Comparison of ENCODE assay signal across 33 cellular contexts in the genomic region with DNA sequence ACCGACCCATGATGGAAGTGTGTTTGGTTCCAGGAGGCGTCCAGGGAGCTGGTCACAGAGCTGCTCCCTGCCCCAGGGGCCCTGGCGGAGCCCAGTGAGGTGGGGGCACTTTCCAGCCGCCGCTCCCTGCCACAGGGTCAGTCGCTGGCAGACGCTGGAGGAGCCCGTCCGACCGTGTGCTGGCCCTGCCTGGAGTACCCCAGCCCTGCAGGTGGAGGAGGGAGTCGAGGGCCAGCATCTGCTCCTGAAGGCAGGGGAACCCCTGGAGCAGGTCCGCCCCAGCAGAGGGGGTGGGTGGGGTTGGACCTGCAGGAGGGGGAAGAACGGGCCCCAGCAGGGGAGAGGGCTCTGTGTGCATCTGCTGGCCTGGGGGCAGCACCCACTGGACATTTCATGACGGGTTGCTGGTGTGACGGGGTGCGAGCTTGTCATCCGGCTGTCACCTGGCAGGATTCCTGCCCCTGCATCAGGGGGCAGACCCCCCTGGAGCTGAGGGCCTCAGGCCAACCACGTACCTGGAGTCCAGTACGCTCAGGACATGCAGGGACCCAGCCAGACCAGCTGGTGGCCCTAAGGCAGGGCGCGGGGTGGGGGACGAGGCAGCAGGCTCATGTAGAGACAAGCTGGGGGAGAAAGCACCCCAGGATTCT. TPM values are rescaled to one million over a fixed set of nuclear protein-coding genes. Genes with fewer than 3 reads are reported as not detected.
"Had no signal": no experiment of that assay in that cellular context is flagged by ENCODE, and none has a peak within 500 bp of the region (broad histone marks: within the 10 kb centered on the region; RNA-seq: fewer than 3 reads in every experiment).

No MANE protein-coding gene starts in this region.

- H3K36me3 Mint-ChIP-seq: brain, immature natural killer cell, naive B cell had no signal

- H3K27me3 Mint-ChIP-seq: activated naive CD8-positive, alpha-beta T cell had no signal

- H3K4me3 Mint-ChIP-seq: activated naive CD8-positive, alpha-beta T cell; activated T-cell treated with anti-CD3 and anti-CD28 coated beads, Interleukin-2, amount 50 U/mL, for 72 hours; brain; effector memory CD8-positive, alpha-beta T cell; immature natural killer cell; naive B cell; nephron progenitor cell; stimulated activated naive B cell treated with anti-CD40 and anti-IgM and Interleukin-4, amounts not matched to agents 10 μg/mL and 1 μg/mL and 100 μg/mL, for 72 hours had no signal

- H3K4me1 ChIP-seq: ascending aorta, parathyroid adenoma, thyroid gland, upper lobe of left lung, vagina had no signal

- H3K4me3 ChIP-seq: ascending aorta, right atrium auricular region, stomach, thyroid gland, upper lobe of left lung, vagina had no signal

- ATAC-seq: effector memory CD8-positive, alpha-beta T cell had no signal

- H3K9me3 Mint-ChIP-seq: immature natural killer cell, nephron progenitor cell had no signal

- H3K27me3 ChIP-seq: ascending aorta, right atrium auricular region, thyroid gland, vagina had no signal

- H3K27ac ChIP-seq: ascending aorta, parathyroid adenoma, right atrium auricular region, stomach, thyroid gland, upper lobe of left lung, vagina, VCaP had no signal

- H3K4me1 Mint-ChIP-seq: immature natural killer cell had no signal

- DNase-seq: activated CD4-positive, alpha-beta T cell treated with anti-CD3 and anti-CD28 coated beads for 4 hours; activated CD4-positive, alpha-beta T cell treated with anti-CD3 and anti-CD28 coated beads, Interleukin-2, amount 50 U/mL, for 4 hours; activated naive CD4-positive, alpha-beta T cell treated with Interleukin-2 at 50 U/mL for 16 hours; activated T-cell treated with anti-CD3 and anti-CD28 coated beads for 4 hours; activated T-cell treated with anti-CD3 and anti-CD28 coated beads, Interleukin-2, amount 50 U/mL, for 72 hours; cortex of kidney; effector memory CD8-positive, alpha-beta T cell; head of caudate nucleus; hypothalamus; immature natural killer cell; kidney; left colon; mammary epithelial cell; naive B cell; nephron progenitor cell; nucleus accumbens; stimulated activated CD4-positive, alpha-beta T cell treated with anti-CD3 and anti-CD28 coated beads, Interleukin-15, amount 100 ng/mL, for 24 hours; stimulated activated CD4-positive, alpha-beta T cell treated with anti-CD3 and anti-CD28 coated beads, Interleukin-2, amount 100 ng/mL, for 24 hours; stimulated activated naive B cell treated with anti-CD40 and anti-IgM and Interleukin-4, amounts not matched to agents 10 μg/mL and 1 μg/mL and 100 μg/mL, for 72 hours; stomach; T-helper 9 cell; thyroid gland had no signal

- H3K9me3 ChIP-seq: ascending aorta, right atrium auricular region, stomach, thyroid gland, upper lobe of left lung, vagina had no signal

- H3K27ac Mint-ChIP-seq: activated naive CD8-positive, alpha-beta T cell; activated T-cell treated with anti-CD3 and anti-CD28 coated beads, Interleukin-2, amount 50 U/mL, for 72 hours; effector memory CD8-positive, alpha-beta T cell; immature natural killer cell; naive B cell; nephron progenitor cell; stimulated activated naive B cell treated with anti-CD40 and anti-IgM and Interleukin-4, amounts not matched to agents 10 μg/mL and 1 μg/mL and 100 μg/mL, for 72 hours had no signal

- H3K36me3 ChIP-seq: ascending aorta, right atrium auricular region, stomach, thyroid gland, upper lobe of left lung, vagina had no signal

RNA-seq across cellular contexts. Expression of a gene that starts 32.3 kb away (rescaled TPM):
- total RNA-seq: activated T-cell treated with anti-CD3 and anti-CD28 coated beads, Interleukin-2, amount 50 U/mL, for 72 hours; ascending aorta; chondrocyte; endothelial cell of umbilical vein; fibroblast of villous mesenchyme; left colon; mammary epithelial cell had no signal
- polyA plus RNA-seq: endothelial cell of umbilical vein, immature natural killer cell, mammary epithelial cell had no signal
